Comparison of ENCODE assay signal across 11 cellular contexts in genomic region chr14:69038449-69039286, GRCh38. TPM values are rescaled to one million over a fixed set of nuclear protein-coding genes. Genes with fewer than 3 reads are reported as not detected.
DNase-seq lines count a peak whose midpoint lies in the region; ATAC-seq and TF ChIP-seq lines count a peak whose summit lies in the region.
"Had no signal": no experiment of that assay in that cellular context is flagged by ENCODE, and none has a peak within 500 bp of the region (broad histone marks: within the 10 kb centered on the region; RNA-seq: fewer than 3 reads in every experiment).

No MANE protein-coding gene starts in this region.

- H3K36me3 ChIP-seq in mesodermal cell (ENCODE audit: control insufficient read depth, insufficient read depth, low read length) (no peaks in the 10 kb centered on the region), HAP-1 (replicated peaks) (no peaks in the 10 kb centered on the region), MM.1S (replicated peaks; ENCODE audit: insufficient read depth, low read length) (no peaks in the 10 kb centered on the region)

- in situ Hi-C loops in HAP-1 (cut with MboI; ENCODE audit: low sequenced_read_pairs), result no loop called here

- H3K4me3 ChIP-seq in mesodermal cell (ENCODE audit: extremely low read depth, insufficient read depth, low read length, poor library complexity, severe bottlenecking), result no peak overlapping the region
- H3K4me3 ChIP-seq in HAP-1, result no peak overlapping the region
- H3K4me3 ChIP-seq in MM.1S (ENCODE audit: low read length), result no peak overlapping the region

- ATAC-seq in HG02970 (IDR thresholded peaks at IDR 0.05; ENCODE audit: low FRiP score, unreplicated experiment) (no peak), GM18520 (IDR thresholded peaks at IDR 0.05; ENCODE audit: unreplicated experiment) (no peak)
- ATAC-seq: natural killer cell had no signal

- no peak overlapping the region for H2AFZ ChIP-seq in MM.1S (ENCODE audit: low read length)

- TF ChIP-seq CTCF in MM.1S (IDR thresholded peaks at IDR 0.05; ENCODE audit: low read length), result no peak

- H3K27me3 ChIP-seq in HAP-1 (ENCODE audit: low read depth) (peaks cover 7% of the 10 kb centered on the region; the same call in 1 of the 2 replicates), MM.1S (replicated peaks; ENCODE audit: insufficient read depth, low read length) (no peaks in the 10 kb centered on the region)

- no peaks in the 10 kb centered on the region for H3F3A ChIP-seq in MM.1S (ENCODE audit: insufficient read depth, low read length)

- H3K27ac ChIP-seq in mesodermal cell (ENCODE audit: low read depth, low read length, severe bottlenecking), result peak overlapping the region; percentile 91
- H3K27ac ChIP-seq in MM.1S (ENCODE audit: low read length), result no peak overlapping the region

- H3K79me2 ChIP-seq in MM.1S (ENCODE audit: low read length), result no peaks in the 10 kb centered on the region

- H4K20me1 ChIP-seq in MM.1S (ENCODE audit: insufficient read depth, low read length), result no peaks in the 10 kb centered on the region

- DNase-seq in AG08396 (ENCODE audit: low spot score) (peak; percentile 60), LHCN-M2 (ENCODE audit: low read depth) (peak; percentile 54), dermis blood vessel endothelial cell (peak; percentile 95), HAP-1 (ENCODE audit: low spot score in 2 of 2) (no peak), MM.1S (no peak)
- DNase-seq: activated T-cell treated with anti-CD3 and anti-CD28 coated beads, Interleukin-2, amount 50 U/mL, for 24 hours; effector CD8-positive, alpha-beta T cell; natural killer cell had no signal

- no peaks in the 10 kb centered on the region for H3K9me3 ChIP-seq in mesodermal cell (ENCODE audit: control insufficient read depth, low read length)
- no peaks in the 10 kb centered on the region for H3K9me3 ChIP-seq in HAP-1
- H3K9me3 ChIP-seq in MM.1S (replicated peaks; ENCODE audit: insufficient read depth, low read length), result no peaks in the 10 kb centered on the region

- H3K4me1 ChIP-seq in mesodermal cell (ENCODE audit: control insufficient read depth, insufficient read depth, low read length, poor library complexity, severe bottlenecking), result peaks cover 58% of the 10 kb centered on the region
- peaks cover 9% of the 10 kb centered on the region for H3K4me1 ChIP-seq in HAP-1
- no peaks in the 10 kb centered on the region for H3K4me1 ChIP-seq in MM.1S (ENCODE audit: low read length)

- H3K4me2 ChIP-seq in MM.1S (ENCODE audit: low read depth, low read length), result no peak overlapping the region

- 82 to 84% methylated on average over 5 of the region's 7 CpGs for WGBS in mesodermal cell (ENCODE audit: insufficient coverage in 2 of 2), 2 experiments

- H3K9me2 ChIP-seq in MM.1S (replicated peaks; ENCODE audit: insufficient read depth, low read length), result no peaks in the 10 kb centered on the region

- H3K9ac ChIP-seq in MM.1S (ENCODE audit: low read length), result no peak overlapping the region

RNA-seq across cellular contexts. Expression of gene ACTN1, which starts 59.6 kb away (rescaled TPM):
- total RNA-seq in LHCN-M2 (2014; rRNA removed) (292 and 318 TPM in 2 replicates), dermis blood vessel endothelial cell (233 and 441 TPM in 2 replicates)
- polyA plus RNA-seq in LHCN-M2 (2012), result 584 TPM
- polyA plus RNA-seq in mesodermal cell (2013, experiment 1 of 2), result 357 TPM
- 310 TPM for polyA plus RNA-seq in mesodermal cell (2013, experiment 2 of 2)

Comparison
In these comparisons a context has a peak if more than half of its experiments do, and no peak if none do; other contexts are left out.
1. DNase-seq: peak in AG08396 (single experiment), LHCN-M2 (single experiment) and dermis blood vessel endothelial cell (single experiment); none in HAP-1 (0 of 2) and MM.1S (single experiment).